1 cellular context compared by ENCODE assay signal in genomic region chr11:124917115-124917637, GRCh38.
TF ChIP-seq lines count a peak whose summit lies in the region.

No MANE protein-coding gene starts in this region.

TF ChIP-seq in GM23338, 12 proteins besides CTCF, POLR2A, EP300 and RAD21 (continued from another document):
- TF ChIP-seq STAT1 (IDR thresholded peaks at IDR 0.05; ENCODE audit: unreplicated experiment): no peak
- no peak for TF ChIP-seq ZNF462 (CRISPR knock-in tag; IDR thresholded peaks at IDR 0.05)
- no peak for TF ChIP-seq NANOG (IDR thresholded peaks at IDR 0.05; ENCODE audit: borderline replicate concordance)
- TF ChIP-seq EZH2phosphoT487 (IDR thresholded peaks at IDR 0.05; ENCODE audit: unreplicated experiment): no peak
- no peak for TF ChIP-seq JUNB (IDR thresholded peaks at IDR 0.05; ENCODE audit: unreplicated experiment)
- no peak for TF ChIP-seq ETS1 (IDR thresholded peaks at IDR 0.05)
- TF ChIP-seq CREB1 (CRISPR knock-in tag; IDR thresholded peaks at IDR 0.05; ENCODE audit: low read depth): no peak
TF ChIP-seq in GM23338: peak in this region for 0.
